Comparison of ENCODE assay signal across 21 cellular contexts in genomic region chr12:95484524-95484923, GRCh38. TPM values are rescaled to one million over a fixed set of nuclear protein-coding genes. Genes with fewer than 3 reads are reported as not detected.
DNase-seq lines count a peak whose midpoint lies in the region; ATAC-seq and TF ChIP-seq lines count a peak whose summit lies in the region.
"Had no signal": no experiment of that assay in that cellular context is flagged by ENCODE, and none has a peak within 500 bp of the region (broad histone marks: within the 10 kb centered on the region; RNA-seq: fewer than 3 reads in every experiment).

No MANE protein-coding gene starts in this region.

- H3K4me3 ChIP-seq in mammary epithelial cell (replicated peaks in 1 of 3; ENCODE audit: insufficient read depth in 1 of 3, low read depth in 2 of 3, low read length in 3 of 3): no peak overlapping the region
- H3K4me3 ChIP-seq: adrenal gland, PC-9, SJSA1, skin epidermis had no signal

- H3K36me3 Mint-ChIP-seq in endothelial cell (ENCODE audit: low read depth, unreplicated experiment): peaks cover 11% of the 10 kb centered on the region

- H3K4me1 ChIP-seq in mammary epithelial cell (ENCODE audit: insufficient read depth, low read length): no peaks in the 10 kb centered on the region
- H3K4me1 ChIP-seq: BE2C, SJSA1 had no signal

- H3K27ac Mint-ChIP-seq in endothelial cell (ENCODE audit: unreplicated experiment): no peak overlapping the region

- H4K20me1 ChIP-seq in mammary epithelial cell (ENCODE audit: insufficient read depth, low read length): no peaks in the 10 kb centered on the region

- TF ChIP-seq CTCF in mammary epithelial cell (conservative IDR thresholded peaks at IDR 0.05 in 1 of 2, IDR thresholded peaks at IDR 0.05 in 1 of 2; ENCODE audit: extremely low read depth in 1 of 2, insufficient read depth in 1 of 2, low read depth in 1 of 2, low read length in 2 of 2) (no peak), endothelial cell (IDR thresholded peaks at IDR 0.05; ENCODE audit: unreplicated experiment) (no peak)

- in situ Hi-C loops in mammary epithelial cell (cut with MboI; ENCODE audit: low sequenced_read_pairs in 2 of 2): loop anchor here in 1 of 2 donors (25.0 kb wide), 1 partner anchor 372 kb away; no protein-coding TSS in a partner anchor

- H3K27me3 ChIP-seq in mammary epithelial cell (ENCODE audit: insufficient read depth, low read length): no peaks in the 10 kb centered on the region
- H3K27me3 ChIP-seq: adrenal gland, BE2C, SJSA1 had no signal

- H3K27ac ChIP-seq in mammary epithelial cell (ENCODE audit: insufficient read depth, low read depth, low read length): no peak overlapping the region
- H3K27ac ChIP-seq: 22Rv1, adrenal gland, PC-9, SJSA1, skin epidermis had no signal

- no peak overlapping the region for H3K4me2 ChIP-seq in mammary epithelial cell (ENCODE audit: insufficient read depth, low read depth, low read length)
- H3K4me2 ChIP-seq: PC-9 had no signal

- H3K9me3 Mint-ChIP-seq in endothelial cell (ENCODE audit: unreplicated experiment): no peaks in the 10 kb centered on the region
- H3K9me3 Mint-ChIP-seq: naive thymus-derived CD8-positive, alpha-beta T cell had no signal

- H3K4me1 Mint-ChIP-seq in endothelial cell (ENCODE audit: unreplicated experiment): peaks cover 19% of the 10 kb centered on the region

- dilution Hi-C loops in mammary epithelial cell (cut with HindIII; ENCODE audit: low sequenced_read_pairs): no loop called here

- no TSS peak for BruUV-seq in mammary epithelial cell (replicated peaks; lab: Mats Ljungman, UMichigan)

- peaks cover 15% of the 10 kb centered on the region for H3K36me3 ChIP-seq in mammary epithelial cell (ENCODE audit: insufficient read depth, low read length)

- CTCF ChIA-PET in mammary epithelial cell (lab: Charles Lee; ENCODE audit: low non-redundant PET): no interaction called here

- H3K27me3 Mint-ChIP-seq in endothelial cell (ENCODE audit: unreplicated experiment): peaks cover 2% of the 10 kb centered on the region
- H3K27me3 Mint-ChIP-seq: naive thymus-derived CD8-positive, alpha-beta T cell had no signal

- ATAC-seq in activated CD4-positive, CD25-positive, alpha-beta regulatory T cell treated with anti-CD3 and anti-CD28 coated beads, Interleukin-2, amount 50 U/mL, for 24 hours: no peak
- ATAC-seq: naive thymus-derived CD8-positive, alpha-beta T cell had no signal

- no peak overlapping the region for H3K9ac ChIP-seq in mammary epithelial cell (ENCODE audit: insufficient read depth, low read length)

- H3K4me3 Mint-ChIP-seq in endothelial cell (ENCODE audit: unreplicated experiment): no peak overlapping the region
- H3K4me3 Mint-ChIP-seq: naive thymus-derived CD8-positive, alpha-beta T cell had no signal

- intact Hi-C loops in mammary epithelial cell (cut with micrococcal nuclease): no loop called here

- H2AFZ ChIP-seq in mammary epithelial cell (ENCODE audit: low read depth, low read length): no peak overlapping the region
- H2AFZ ChIP-seq: PC-9 had no signal

- peaks cover 64% of the 10 kb centered on the region for H3K79me2 ChIP-seq in mammary epithelial cell (ENCODE audit: insufficient read depth, low read length)

- DNase-seq in NCI-H1105 treated with DMSO at 0.1 percent for 48 hours (lab: John Stamatoyannopoulos, UW) (peak; percentile 38), NCI-H1105 (lab: John Stamatoyannopoulos, UW) (no peak), LHCN-M2 (ENCODE audit: low read depth) (peak; percentile 13), mammary epithelial cell (peak; percentile 11), iris pigment epithelial cell (ENCODE audit: low read depth) (peak; percentile 37), endothelial cell (ENCODE audit: low spot score) (no peak)
- no peak for DNase-seq in activated CD4-positive, alpha-beta T cell treated with anti-CD3 and anti-CD28 coated beads, Interleukin-2, amount 50 U/mL, for 48 hours
- DNase-seq: adrenal gland; BE2C; mesendoderm; naive thymus-derived CD8-positive, alpha-beta T cell; NCI-H1436; NCI-H2227 treated with DMSO at 0.1 percent for 48 hours; NCI-H82; PC-9; stimulated activated CD4-positive, alpha-beta T cell treated with anti-CD3 and anti-CD28 coated beads, Interleukin-4, amount 100 ng/mL, for 24 hours; T-helper 2 cell had no signal

- H3K9me3 ChIP-seq in mammary epithelial cell (replicated peaks; ENCODE audit: insufficient read depth, low read length): no peaks in the 10 kb centered on the region
- H3K9me3 ChIP-seq: adrenal gland, BE2C, SJSA1 had no signal

RNA-seq across cellular contexts. Expression of gene METAP2, which starts 10.6 kb away (rescaled TPM):
- total RNA-seq in LHCN-M2 (2014; rRNA removed) (101 and 106 TPM in 2 replicates), mammary epithelial cell (10 to 100 TPM; 42.0 to 89.8 TPM), endothelial cell (ENCODE audit: unreplicated experiment) (69.6 TPM)
- polyA plus RNA-seq in LHCN-M2 (2012): 51.6 TPM
- polyA plus RNA-seq in mammary epithelial cell: 64.5 TPM
- 45.3 TPM for polyA minus RNA-seq in mammary epithelial cell

Comparison
In these comparisons a context has a peak if more than half of its experiments do, and no peak if none do; other contexts are left out.
1. DNase-seq: peak in NCI-H1105 treated with DMSO at 0.1 percent for 48 hours (single experiment), LHCN-M2 (single experiment), mammary epithelial cell (single experiment) and iris pigment epithelial cell (single experiment); none in NCI-H1105 (single experiment), endothelial cell (single experiment) and activated CD4-positive, alpha-beta T cell treated with anti-CD3 and anti-CD28 coated beads, Interleukin-2, amount 50 U/mL, for 48 hours (0 of 2).